In genomic region chr3:156674911-156675743, GRCh38 we compare ENCODE assay signal across 8 cellular contexts. TPM values are rescaled to one million over a fixed set of nuclear protein-coding genes. Genes with fewer than 3 reads are reported as not detected.
A peak's percentile ranks its signal among the peaks of the same experiment; 100 is the strongest.
DNase-seq lines count a peak whose midpoint lies in the region; ATAC-seq and TF ChIP-seq lines count a peak whose summit lies in the region.

No MANE protein-coding gene starts in this region.

- intact Hi-C loops in lower leg skin (cut with DNase I; ENCODE audit: low total_unique reads): loop anchor here (2.0 to 10.0 kb wide), 3 partner anchors 142 to 460 kb away; no protein-coding TSS in a partner anchor

- in situ Hi-C loops in GM13976 (cut with MboI; ENCODE audit: low sequenced_read_pairs, unreplicated experiment): loop anchor here (5.0 to 25.0 kb wide), 3 partner anchors 407 to 513 kb away; no protein-coding TSS in a partner anchor

- no peak for ATAC-seq in HG03196 (IDR thresholded peaks at IDR 0.05; ENCODE audit: unreplicated experiment)

- DNase-seq in GM13976 (ENCODE audit: low spot score) (peak; percentile 46), NAMALWA (ENCODE audit: low spot score) (peak; percentile 78), lower leg skin (ENCODE audit: low spot score in 2 of 2) (peak; percentile 57 to 92), T1000 (lab: John Stamatoyannopoulos, UW) (no peak)
- peak; percentile 26 for DNase-seq in activated CD4-positive, alpha-beta T cell treated with anti-CD3 and anti-CD28 coated beads, Interleukin-2, amount 50 U/mL, for 1 hour
- DNase-seq in stimulated activated CD4-positive, alpha-beta T cell treated with anti-CD3 and anti-CD28 coated beads, Interleukin-4, amount 100 ng/mL, for 24 hours: peak; percentile 33

- peak; percentile 53 for TF ChIP-seq CTCF in GM13976 (IDR thresholded peaks at IDR 0.05; ENCODE audit: borderline replicate concordance, control extremely low read depth, extremely low read depth, insufficient read depth, missing control alignments)
- no peak for TF ChIP-seq CTCF in lower leg skin (IDR thresholded peaks at IDR 0.05)

- H3K27me3 ChIP-seq in duodenal mucosa (ENCODE audit: control insufficient read depth in 1 of 2, insufficient read depth in 2 of 2, low read length in 2 of 2): no peaks in the 10 kb centered on the region

- H3K9ac ChIP-seq in duodenal mucosa (ENCODE audit: low read depth in 1 of 2, low read length in 2 of 2): peak overlapping the region; percentile 85 to 90

- H3K27ac ChIP-seq in duodenal mucosa (ENCODE audit: low read depth, low read length): peak overlapping the region; percentile 97

- H3K4me3 ChIP-seq in duodenal mucosa (ENCODE audit: low read depth in 1 of 2, low read length in 2 of 2): peak overlapping the region; percentile 84 to 86
- peak overlapping the region; percentile 92 for H3K4me3 ChIP-seq in lower leg skin (ENCODE audit: low read depth, poor library complexity, severe bottlenecking)

- no peaks in the 10 kb centered on the region for H3K9me3 ChIP-seq in duodenal mucosa (ENCODE audit: control insufficient read depth in 1 of 2, low read length in 2 of 2)

- peaks cover 8 to 21% of the 10 kb centered on the region in 2 donors for H3K36me3 ChIP-seq in duodenal mucosa (ENCODE audit: control insufficient read depth in 1 of 2, insufficient read depth in 2 of 2, low read length in 2 of 2)

- 0 to 1% methylated on average over 69 to 77 of the region's 84 CpGs for WGBS in lower leg skin, 2 donors

- H3K4me1 ChIP-seq in duodenal mucosa (ENCODE audit: control insufficient read depth in 1 of 2, insufficient read depth in 2 of 2, low read length in 2 of 2): peaks cover 34 to 35% of the 10 kb centered on the region in 2 donors

- TF ChIP-seq POLR2A in lower leg skin (IDR thresholded peaks at IDR 0.05): no peak

RNA-seq across cellular contexts. Expression of gene TIPARP, which starts 0.7 kb away (rescaled TPM):
- 10 to 100 TPM; 59.1 to 70.3 (median 68.5) TPM for total RNA-seq in lower leg skin
